ENCODE assay signal across 22 cellular contexts in genomic region chr6:158684311-158684710, GRCh38. TPM values are rescaled to one million over a fixed set of nuclear protein-coding genes. Genes with fewer than 3 reads are reported as not detected.
DNase-seq lines count a peak whose midpoint lies in the region; ATAC-seq and TF ChIP-seq lines count a peak whose summit lies in the region.
"Had no signal": no experiment of that assay in that cellular context is flagged by ENCODE, and none has a peak within 500 bp of the region (broad histone marks: within the 10 kb centered on the region; RNA-seq: fewer than 3 reads in every experiment).

No MANE protein-coding gene starts in this region.

- ATAC-seq in activated CD8-positive, alpha-beta T cell treated with anti-CD3 and anti-CD28 coated beads, Interleukin-2, amount 10 ng/mL, durations not matched to agents 7 days and 5 days: no peak
- ATAC-seq in activated CD8-positive, alpha-beta T cell treated with anti-CD3 and anti-CD28 coated beads for 36 hours: no peak
- no peak for ATAC-seq in left lung
- ATAC-seq: foreskin keratinocyte, Right ventricle myocardium inferior had no signal

- intact Hi-C loops in activated CD8-positive, alpha-beta T cell treated with anti-CD3 and anti-CD28 coated beads for 36 hours (cut with micrococcal nuclease): no loop called here
- intact Hi-C loops in sigmoid colon (cut with DNase I) (no loop called here), left lung (cut with DNase I) (no loop called here)

- H3K27me3 ChIP-seq in Karpas-422 (ENCODE audit: low read length) (no peaks in the 10 kb centered on the region), sigmoid colon (no peaks in the 10 kb centered on the region), left lung (no peaks in the 10 kb centered on the region)
- H3K27me3 ChIP-seq: BE2C, foreskin keratinocyte, stomach had no signal

- H3K9me2 ChIP-seq in Karpas-422 (replicated peaks; ENCODE audit: insufficient read depth, low read length): no peaks in the 10 kb centered on the region

- TF ChIP-seq CTCF in activated CD8-positive, alpha-beta T cell treated with anti-CD3 and anti-CD28 coated beads for 36 hours (IDR thresholded peaks at IDR 0.05): no peak
- TF ChIP-seq CTCF in sigmoid colon (IDR thresholded peaks at IDR 0.05) (no peak), left lung (IDR thresholded peaks at IDR 0.05) (no peak)

- H3K9me3 ChIP-seq in Karpas-422 (ENCODE audit: low read length) (no peaks in the 10 kb centered on the region), sigmoid colon (no peaks in the 10 kb centered on the region), left lung (no peaks in the 10 kb centered on the region)
- H3K9me3 ChIP-seq: BE2C, stomach had no signal

- CTCF ChIA-PET in activated CD8-positive, alpha-beta T cell treated with anti-CD3 and anti-CD28 coated beads, Interleukin-2, amount 10 ng/mL, durations not matched to agents 7 days and 5 days (lab: Charles Lee): interaction anchor here (0.6 to 2.6 kb wide), 2 partner anchors 24 to 950 kb away, joined by 4 to 15 read pairs; no protein-coding TSS in a partner anchor
- CTCF ChIA-PET in activated CD8-positive, alpha-beta T cell treated with anti-CD3 and anti-CD28 coated beads for 36 hours (lab: Charles Lee): interaction anchor here (1.7 kb wide), 1 partner anchor 24 kb away, joined by 7 read pairs; no protein-coding TSS in a partner anchor

- TF ChIP-seq POLR2A in sigmoid colon (IDR thresholded peaks at IDR 0.05): no peak

- no peaks in the 10 kb centered on the region for H3K27me3 Mint-ChIP-seq in activated CD8-positive, alpha-beta T cell treated with anti-CD3 and anti-CD28 coated beads, Interleukin-2, amount 10 ng/mL, durations not matched to agents 7 days and 5 days (ENCODE audit: low read depth)
- H3K27me3 Mint-ChIP-seq in activated CD8-positive, alpha-beta T cell treated with anti-CD3 and anti-CD28 coated beads for 36 hours: no peaks in the 10 kb centered on the region
- H3K27me3 Mint-ChIP-seq in immature natural killer cell (ENCODE audit: low read depth in 3 of 3): peaks cover 7 to 18% (median 10%) of the 10 kb centered on the region in 3 donors
- H3K27me3 Mint-ChIP-seq: activated naive CD8-positive, alpha-beta T cell treated with anti-CD3 and anti-CD28 coated beads, Interleukin-2, amount 10 ng/mL, durations not matched to agents 7 days and 5 days had no signal

- H3K9ac ChIP-seq in Karpas-422 (ENCODE audit: low read length): no peak overlapping the region
- H3K9ac ChIP-seq: KMS-11 had no signal

- no peak overlapping the region for H3K27ac Mint-ChIP-seq in activated CD8-positive, alpha-beta T cell treated with anti-CD3 and anti-CD28 coated beads, Interleukin-2, amount 10 ng/mL, durations not matched to agents 7 days and 5 days
- no peak overlapping the region for H3K27ac Mint-ChIP-seq in activated CD8-positive, alpha-beta T cell treated with anti-CD3 and anti-CD28 coated beads for 36 hours
- peak overlapping the region; percentile 33 to 98 (median 88) for H3K27ac Mint-ChIP-seq in immature natural killer cell
- H3K27ac Mint-ChIP-seq: activated naive CD8-positive, alpha-beta T cell treated with anti-CD3 and anti-CD28 coated beads, Interleukin-2, amount 10 ng/mL, durations not matched to agents 7 days and 5 days had no signal

- TF ChIP-seq EP300 in sigmoid colon (IDR thresholded peaks at IDR 0.05): no peak

- POLR2A ChIA-PET in activated CD8-positive, alpha-beta T cell treated with anti-CD3 and anti-CD28 coated beads, Interleukin-2, amount 10 ng/mL, durations not matched to agents 7 days and 5 days (lab: Charles Lee): interaction anchor here (0.7 kb wide), 1 partner anchor 41 kb away, joined by 3 read pairs; no protein-coding TSS in a partner anchor
- POLR2A ChIA-PET in activated CD8-positive, alpha-beta T cell treated with anti-CD3 and anti-CD28 coated beads for 36 hours (lab: Charles Lee): interaction anchor here (0.6 to 1.2 kb wide), 2 partner anchors 10 to 72 kb away, joined by 3 read pairs; no protein-coding TSS in a partner anchor

- 71 to 85% methylated on average over 5 of the region's 5 CpGs for WGBS in sigmoid colon, 2 donors

- H3K4me3 ChIP-seq in Karpas-422 (ENCODE audit: low read length) (no peak overlapping the region), sigmoid colon (no peak overlapping the region), left lung (no peak overlapping the region)
- H3K4me3 ChIP-seq: stomach had no signal

- H4K20me1 ChIP-seq in Karpas-422 (ENCODE audit: insufficient read depth, low read depth, low read length): no peaks in the 10 kb centered on the region

- no peaks in the 10 kb centered on the region; the same call in 1 of the 2 replicates for H3K4me1 ChIP-seq in Karpas-422 (ENCODE audit: low read length)
- H3K4me1 ChIP-seq in sigmoid colon: peaks cover 0 to 14% (median 12%) of the 10 kb centered on the region in 4 donors
- H3K4me1 ChIP-seq in left lung: peaks cover 9 to 43% of the 10 kb centered on the region in 2 donors
- H3K4me1 ChIP-seq: BE2C had no signal

- no peak overlapping the region for H2AFZ ChIP-seq in Karpas-422 (ENCODE audit: low read length)

- no peaks in the 10 kb centered on the region for H3K9me3 Mint-ChIP-seq in activated CD8-positive, alpha-beta T cell treated with anti-CD3 and anti-CD28 coated beads, Interleukin-2, amount 10 ng/mL, durations not matched to agents 7 days and 5 days (ENCODE audit: insufficient read depth)
- H3K9me3 Mint-ChIP-seq in activated CD8-positive, alpha-beta T cell treated with anti-CD3 and anti-CD28 coated beads for 36 hours: no peaks in the 10 kb centered on the region
- H3K9me3 Mint-ChIP-seq in immature natural killer cell: no peaks in the 10 kb centered on the region
- H3K9me3 Mint-ChIP-seq: activated naive CD8-positive, alpha-beta T cell treated with anti-CD3 and anti-CD28 coated beads, Interleukin-2, amount 10 ng/mL, durations not matched to agents 7 days and 5 days had no signal

- no peak overlapping the region for H3K4me3 Mint-ChIP-seq in activated CD8-positive, alpha-beta T cell treated with anti-CD3 and anti-CD28 coated beads, Interleukin-2, amount 10 ng/mL, durations not matched to agents 7 days and 5 days
- H3K4me3 Mint-ChIP-seq in activated CD8-positive, alpha-beta T cell treated with anti-CD3 and anti-CD28 coated beads for 36 hours: no peak overlapping the region
- no peak overlapping the region for H3K4me3 Mint-ChIP-seq in immature natural killer cell
- H3K4me3 Mint-ChIP-seq: activated naive CD8-positive, alpha-beta T cell treated with anti-CD3 and anti-CD28 coated beads, Interleukin-2, amount 10 ng/mL, durations not matched to agents 7 days and 5 days had no signal

- H3K27ac ChIP-seq in Karpas-422 (ENCODE audit: low read length) (no peak overlapping the region), sigmoid colon (peak overlapping the region in 2 of 4 donors; percentile 19 to 65), left lung (no peak overlapping the region)
- H3K27ac ChIP-seq: foreskin keratinocyte, KMS-11 had no signal

- H3K36me3 ChIP-seq in Karpas-422 (ENCODE audit: insufficient read depth, low read length) (no peaks in the 10 kb centered on the region), sigmoid colon (no peaks in the 10 kb centered on the region), left lung (no peaks in the 10 kb centered on the region)
- H3K36me3 ChIP-seq: BE2C, stomach had no signal

- no peaks in the 10 kb centered on the region for H3K79me2 ChIP-seq in Karpas-422 (ENCODE audit: low read length)

- H3K36me3 Mint-ChIP-seq in activated CD8-positive, alpha-beta T cell treated with anti-CD3 and anti-CD28 coated beads, Interleukin-2, amount 10 ng/mL, durations not matched to agents 7 days and 5 days (ENCODE audit: low read depth): peaks cover 63% of the 10 kb centered on the region
- peaks cover 83% of the 10 kb centered on the region for H3K36me3 Mint-ChIP-seq in activated CD8-positive, alpha-beta T cell treated with anti-CD3 and anti-CD28 coated beads for 36 hours (ENCODE audit: low read depth)
- H3K36me3 Mint-ChIP-seq in immature natural killer cell: peaks cover 29 to 51% (median 32%) of the 10 kb centered on the region in 3 donors

- peaks cover 50% of the 10 kb centered on the region for H3K4me1 Mint-ChIP-seq in activated CD8-positive, alpha-beta T cell treated with anti-CD3 and anti-CD28 coated beads, Interleukin-2, amount 10 ng/mL, durations not matched to agents 7 days and 5 days (ENCODE audit: low read depth)
- peaks cover 52% of the 10 kb centered on the region for H3K4me1 Mint-ChIP-seq in activated CD8-positive, alpha-beta T cell treated with anti-CD3 and anti-CD28 coated beads for 36 hours (ENCODE audit: low read depth)
- H3K4me1 Mint-ChIP-seq in immature natural killer cell: peaks cover 56 to 79% of the 10 kb centered on the region in 2 donors

- H3K4me2 ChIP-seq in Karpas-422 (ENCODE audit: low read depth, low read length, poor library complexity, severe bottlenecking): no peak overlapping the region
- H3K4me2 ChIP-seq: KMS-11 had no signal

- peak; percentile 21 for DNase-seq in activated CD8-positive, alpha-beta T cell treated with anti-CD3 and anti-CD28 coated beads, Interleukin-2, amount 10 ng/mL, durations not matched to agents 7 days and 5 days
- DNase-seq in activated CD8-positive, alpha-beta T cell treated with anti-CD3 and anti-CD28 coated beads for 36 hours: no peak
- DNase-seq in Karpas-422: peak; percentile 37
- no peak for DNase-seq in immature natural killer cell
- DNase-seq in sigmoid colon: peak; percentile 19
- DNase-seq in SKM-1 treated with dmso at 0.1 percent for 144 hours (lab: John Stamatoyannopoulos, UW; ENCODE audit: unreplicated experiment): no peak
- DNase-seq in NCI-H146 (lab: John Stamatoyannopoulos, UW): no peak
- no peak for DNase-seq in left lung
- DNase-seq: activated CD4-positive, alpha-beta T cell treated with anti-CD3 and anti-CD28 coated beads for 4 hours; activated naive CD8-positive, alpha-beta T cell treated with anti-CD3 and anti-CD28 coated beads, Interleukin-2, amount 10 ng/mL, durations not matched to agents 7 days and 5 days; BE2C; effector CD8-positive, alpha-beta T cell; EL; foreskin keratinocyte; NCI-H1694 treated with DMSO at 0.1 percent for 48 hours; NCI-H774; nucleus accumbens; stimulated activated CD4-positive, alpha-beta T cell treated with anti-CD3 and anti-CD28 coated beads, Interleukin-2, amount 100 ng/mL, for 48 hours; stomach; SW 1271 had no signal

RNA-seq across cellular contexts. Expression of gene SYTL3, which starts 34.5 kb away (rescaled TPM):
- total RNA-seq in activated CD8-positive, alpha-beta T cell treated with anti-CD3 and anti-CD28 coated beads, Interleukin-2, amount 10 ng/mL, durations not matched to agents 7 days and 5 days: 10 to 100 TPM; 43.5 to 48.3 TPM
- 100 to 1,000 TPM; 151 to 163 TPM for total RNA-seq in activated CD8-positive, alpha-beta T cell treated with anti-CD3 and anti-CD28 coated beads for 36 hours
- total RNA-seq in Karpas-422 (2014; rRNA removed; shearing (Covaris generic); ENCODE audit: low replicate concordance): 0.41 and 2.2 TPM in 2 replicates
- polyA plus RNA-seq in immature natural killer cell (10 to 100 TPM; 45.4 to 56.5 (median 52.0) TPM), sigmoid colon (1 to 10 TPM; 1.6 to 6.9 (median 1.8) TPM)
- total RNA-seq in sigmoid colon (1 to 10 TPM; 3.1 to 4.3 (median 3.6) TPM), left lung (1 to 10 TPM; 6.5 to 9.1 TPM)

RNA-seq across cellular contexts. Expression of gene DYNLT1, which starts 39.8 kb away (rescaled TPM):
- 10 to 100 TPM; 79.0 to 86.4 TPM for total RNA-seq in activated CD8-positive, alpha-beta T cell treated with anti-CD3 and anti-CD28 coated beads, Interleukin-2, amount 10 ng/mL, durations not matched to agents 7 days and 5 days
- 10 to 100 TPM; 94.3 to 98.3 TPM for total RNA-seq in activated CD8-positive, alpha-beta T cell treated with anti-CD3 and anti-CD28 coated beads for 36 hours
- total RNA-seq in Karpas-422 (2014; rRNA removed; shearing (Covaris generic); ENCODE audit: low replicate concordance): 13.4 and 19.9 TPM in 2 replicates
- 100 to 1,000 TPM in 2 of 3 donors, 10 to 100 TPM in 1; 94.2 to 141 (median 119) TPM for polyA plus RNA-seq in immature natural killer cell
- total RNA-seq in sigmoid colon: 100 to 1,000 TPM in 3 of 4 donors, 10 to 100 TPM in 1; 68.7 to 118 (median 105) TPM
- 100 to 1,000 TPM; 231 to 457 (median 332) TPM for polyA plus RNA-seq in sigmoid colon
- total RNA-seq in left lung: 100 to 1,000 TPM; 147 to 163 TPM

Comparison
In these comparisons a context has a peak if more than half of its experiments do, and no peak if none do; other contexts are left out.
1. DNase-seq: peak in activated CD8-positive, alpha-beta T cell treated with anti-CD3 and anti-CD28 coated beads, Interleukin-2, amount 10 ng/mL, durations not matched to agents 7 days and 5 days (single experiment), Karpas-422 (single experiment) and sigmoid colon (single experiment); none in activated CD8-positive, alpha-beta T cell treated with anti-CD3 and anti-CD28 coated beads for 36 hours (single experiment), immature natural killer cell (0 of 3), SKM-1 treated with dmso at 0.1 percent for 144 hours (single experiment), NCI-H146 (single experiment) and left lung (0 of 2).
2. H3K27ac Mint-ChIP-seq: peak in immature natural killer cell (6 of 6); none in activated CD8-positive, alpha-beta T cell treated with anti-CD3 and anti-CD28 coated beads, Interleukin-2, amount 10 ng/mL, durations not matched to agents 7 days and 5 days (single experiment) and activated CD8-positive, alpha-beta T cell treated with anti-CD3 and anti-CD28 coated beads for 36 hours (single experiment).
3. RNA of gene SYTL3, which starts 34.5 kb away (total RNA-seq): 151 to 163 TPM in activated CD8-positive, alpha-beta T cell treated with anti-CD3 and anti-CD28 coated beads for 36 hours and 43.5 to 48.3 TPM in activated CD8-positive, alpha-beta T cell treated with anti-CD3 and anti-CD28 coated beads, Interleukin-2, amount 10 ng/mL, durations not matched to agents 7 days and 5 days; 6.5 to 9.1 TPM in left lung, 3.1 to 4.3 TPM in sigmoid colon and 0.41 to 2.2 TPM in Karpas-422; every median in the first group is over 4 times any median in the second.